Comparison of ENCODE assay signal across 1 cellular context in the genomic region with DNA sequence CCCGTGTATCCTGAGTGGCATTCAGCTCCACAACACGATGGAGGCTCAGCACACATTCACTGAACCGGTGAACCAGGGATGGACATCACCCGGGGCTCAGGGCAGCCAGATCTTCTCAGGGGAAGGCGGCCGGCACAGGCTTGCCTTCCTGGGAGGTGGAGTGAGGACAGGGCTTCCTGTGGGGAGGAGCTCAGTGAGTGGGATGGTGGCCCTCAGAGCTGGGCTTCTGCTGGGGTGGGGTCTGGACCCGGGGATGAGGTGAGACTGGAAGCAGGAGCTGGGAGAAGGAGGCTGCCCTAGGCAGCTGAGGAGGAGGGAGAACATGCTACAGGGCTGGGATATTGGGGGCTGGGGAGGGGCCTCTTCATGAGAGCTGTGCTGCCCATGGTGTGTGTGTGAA.
TF ChIP-seq lines count a peak whose summit lies in the region.

No MANE protein-coding gene starts in this region.

TF ChIP-seq in GM23338, 12 proteins besides CTCF, POLR2A, EP300 and RAD21 (continued from another document):
- TF ChIP-seq ZNF462 (CRISPR knock-in tag; IDR thresholded peaks at IDR 0.05), result no peak
- no peak for TF ChIP-seq REST (IDR thresholded peaks at IDR 0.05; ENCODE audit: unreplicated experiment)
- TF ChIP-seq POLR2AphosphoS5 (IDR thresholded peaks at IDR 0.05; ENCODE audit: low read depth), result no peak
- no peak for TF ChIP-seq ZNF114 (CRISPR knock-in tag; IDR thresholded peaks at IDR 0.05)
- TF ChIP-seq NANOG (IDR thresholded peaks at IDR 0.05; ENCODE audit: borderline replicate concordance), result no peak
